In the genomic region with DNA sequence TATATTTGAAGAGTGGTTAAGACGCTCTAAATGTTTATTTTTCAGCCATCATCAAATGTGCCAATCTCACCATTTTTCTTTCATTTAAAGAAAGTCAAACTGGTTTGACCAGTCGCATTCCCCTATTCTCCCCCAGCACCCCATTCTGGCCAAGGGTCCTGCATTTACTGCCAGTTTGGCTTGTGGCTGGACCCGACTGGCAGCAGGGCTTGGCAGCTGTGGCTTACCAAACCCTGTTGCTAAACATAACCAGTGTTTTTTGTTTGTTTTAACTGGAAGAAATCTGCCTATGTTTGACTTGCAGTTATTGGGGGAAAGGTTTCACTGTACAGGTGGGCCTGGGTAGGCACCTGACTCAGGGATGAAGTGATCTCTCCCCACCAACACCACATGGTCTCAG, we compare ENCODE assay signal across 20 cellular contexts.
"Had no signal": no experiment of that assay in that cellular context is flagged by ENCODE, and none has a peak within 500 bp of the region (broad histone marks: within the 10 kb centered on the region; RNA-seq: fewer than 3 reads in every experiment).

No MANE protein-coding gene starts in this region.

- H3K27me3 ChIP-seq: tibial artery had no signal

- H3K36me3 ChIP-seq: heart right ventricle, lower lobe of right lung, right atrium auricular region, tibial artery had no signal

- H3K9me3 Mint-ChIP-seq: activated naive CD4-positive, alpha-beta T cell treated with anti-CD3 and anti-CD28 coated beads for 36 hours; activated T-cell treated with anti-CD3 and anti-CD28 coated beads, Interleukin-2, amount 50 U/mL, for 72 hours; natural killer cell had no signal

- H3K36me3 Mint-ChIP-seq: activated naive CD8-positive, alpha-beta T cell treated with anti-CD3 and anti-CD28 coated beads, Interleukin-2, amount 10 ng/mL, durations not matched to agents 7 days and 5 days; natural killer cell had no signal

- H3K4me3 Mint-ChIP-seq: activated naive CD4-positive, alpha-beta T cell treated with anti-CD3 and anti-CD28 coated beads for 36 hours; activated naive CD8-positive, alpha-beta T cell treated with anti-CD3 and anti-CD28 coated beads, Interleukin-2, amount 10 ng/mL, durations not matched to agents 7 days and 5 days; activated T-cell treated with anti-CD3 and anti-CD28 coated beads, Interleukin-2, amount 50 U/mL, for 72 hours; natural killer cell; T-helper 17 cell had no signal

- H3K4me1 Mint-ChIP-seq: activated naive CD8-positive, alpha-beta T cell treated with anti-CD3 and anti-CD28 coated beads, Interleukin-2, amount 10 ng/mL, durations not matched to agents 7 days and 5 days; natural killer cell; T-helper 17 cell had no signal

- H3K9me3 ChIP-seq: heart right ventricle, lower lobe of right lung, psoas muscle, right atrium auricular region, tibial artery had no signal

- H3K27ac ChIP-seq: coronary artery, heart right ventricle, lower lobe of right lung, psoas muscle, right atrium auricular region, tibial artery had no signal

- H3K4me3 ChIP-seq: coronary artery, heart right ventricle, lower lobe of right lung, psoas muscle, right atrium auricular region, tibial artery had no signal

- H3K4me1 ChIP-seq: psoas muscle, right atrium auricular region had no signal

- DNase-seq: activated CD4-positive, alpha-beta T cell treated with anti-CD3 and anti-CD28 coated beads for 4 hours; activated CD4-positive, alpha-beta T cell treated with anti-CD3 and anti-CD28 coated beads, Interleukin-2, amount 50 U/mL, for 48 hours; activated CD4-positive, CD25-positive, alpha-beta regulatory T cell; activated effector memory CD4-positive, alpha-beta T cell treated with Interleukin-2 at 50 U/mL for 16 hours; activated naive CD4-positive, alpha-beta T cell treated with anti-CD3 and anti-CD28 coated beads for 36 hours; activated naive CD8-positive, alpha-beta T cell treated with anti-CD3 and anti-CD28 coated beads, Interleukin-2, amount 10 ng/mL, durations not matched to agents 7 days and 5 days; activated T-cell treated with anti-CD3 and anti-CD28 coated beads, Interleukin-2, amount 50 U/mL, for 72 hours; amygdala; cerebellar nuclear complex; heart right ventricle; lower lobe of right lung; natural killer cell; psoas muscle; stimulated activated CD4-positive, alpha-beta T cell treated with anti-CD3 and anti-CD28 coated beads, Interleukin-4, amount 100 ng/mL, for 24 hours; stimulated activated naive CD8-positive, alpha-beta T cell treated with anti-CD3 and anti-CD28 coated beads, Interleukin-15, Interleukin-2, amounts not matched to agents 100 U/mL and 50 U/mL, for 24 hours; substantia nigra; T-helper 17 cell; tibial artery had no signal

- H3K27ac Mint-ChIP-seq: activated naive CD4-positive, alpha-beta T cell treated with anti-CD3 and anti-CD28 coated beads for 36 hours; activated naive CD8-positive, alpha-beta T cell treated with anti-CD3 and anti-CD28 coated beads, Interleukin-2, amount 10 ng/mL, durations not matched to agents 7 days and 5 days; activated T-cell treated with anti-CD3 and anti-CD28 coated beads, Interleukin-2, amount 50 U/mL, for 72 hours; natural killer cell; T-helper 17 cell had no signal

- ATAC-seq: activated T-cell treated with anti-CD3 and anti-CD28 coated beads, Interleukin-2, amount 50 U/mL, for 72 hours; heart right ventricle; natural killer cell; psoas muscle; stimulated activated naive CD8-positive, alpha-beta T cell treated with anti-CD3 and anti-CD28 coated beads, Interleukin-15, Interleukin-2, amounts not matched to agents 100 U/mL and 50 U/mL, for 24 hours; T-helper 17 cell had no signal
